ENCODE assay signal across 28 cellular contexts in the genomic region with DNA sequence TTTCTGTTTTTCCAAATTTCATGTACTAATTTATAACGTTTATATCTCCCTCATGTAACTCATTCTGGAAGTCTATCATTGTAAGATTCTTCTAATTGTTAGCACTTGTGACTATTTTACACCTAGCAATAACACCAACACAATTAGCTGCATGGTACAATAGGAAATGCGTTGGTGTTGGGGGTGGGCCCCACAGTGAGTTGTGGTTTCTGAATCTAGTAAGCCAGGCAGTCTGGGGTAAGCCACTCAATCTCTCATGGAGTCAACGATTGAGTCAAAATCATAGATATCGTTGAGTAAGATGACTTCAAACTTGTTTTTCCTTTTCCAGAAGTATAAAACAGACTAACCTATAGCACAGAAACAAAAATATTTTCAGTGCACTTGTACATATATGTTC. TPM values are rescaled to one million over a fixed set of nuclear protein-coding genes. Genes with fewer than 3 reads are reported as not detected.
"Had no signal": no experiment of that assay in that cellular context is flagged by ENCODE, and none has a peak within 500 bp of the region (broad histone marks: within the 10 kb centered on the region; RNA-seq: fewer than 3 reads in every experiment).

No MANE protein-coding gene starts in this region.

- ATAC-seq: effector memory CD8-positive, alpha-beta T cell; esophagus mucosa; foreskin keratinocyte; gastrocnemius medialis; gastroesophageal sphincter; heart left ventricle; heart right ventricle had no signal

- H3K36me3 ChIP-seq: colonic mucosa, esophagus muscularis mucosa, esophagus squamous epithelium, gastrocnemius medialis, gastroesophageal sphincter, heart left ventricle, heart right ventricle had no signal

- H3K27me3 Mint-ChIP-seq: dendritic cell treated with granulocyte-macrophage colony-stimulating factor and Interleukin-4, amounts not matched to agents 40 ng/mL and 50 ng/mL, for 4 days; effector memory CD8-positive, alpha-beta T cell had no signal

- H3K4me3 Mint-ChIP-seq: dendritic cell treated with granulocyte-macrophage colony-stimulating factor and Interleukin-4, amounts not matched to agents 40 ng/mL and 50 ng/mL, for 4 days; effector memory CD8-positive, alpha-beta T cell; endodermal cell had no signal

- H3K4me1 ChIP-seq: colonic mucosa, esophagus muscularis mucosa, esophagus squamous epithelium, foreskin keratinocyte, gastrocnemius medialis, gastroesophageal sphincter, heart left ventricle, heart right ventricle had no signal

- H2AFZ ChIP-seq: hepatocyte had no signal

- H3K9me3 Mint-ChIP-seq: dendritic cell treated with granulocyte-macrophage colony-stimulating factor and Interleukin-4, amounts not matched to agents 40 ng/mL and 50 ng/mL, for 4 days had no signal

- H3K9me3 ChIP-seq: colonic mucosa, esophagus muscularis mucosa, esophagus squamous epithelium, gastrocnemius medialis, gastroesophageal sphincter, heart left ventricle, heart right ventricle had no signal

- DNase-seq: colonic mucosa; cortex of kidney; dermis blood vessel endothelial cell; dorsolateral prefrontal cortex; effector CD4-positive, alpha-beta T cell; effector CD8-positive, alpha-beta T cell; effector memory CD4-positive, alpha-beta T cell; effector memory CD8-positive, alpha-beta T cell; endodermal cell; erythroblast; esophagus squamous epithelium; foreskin fibroblast; foreskin keratinocyte; foreskin melanocyte; gastrocnemius medialis; glutamatergic neuron; head of caudate nucleus; heart left ventricle; heart right ventricle had no signal

- H3K4me1 Mint-ChIP-seq: endodermal cell had no signal

- H3K79me2 ChIP-seq: hepatocyte had no signal

- H3K27me3 ChIP-seq: colonic mucosa, esophagus squamous epithelium, foreskin keratinocyte, gastrocnemius medialis, hepatocyte had no signal

- H3K4me2 ChIP-seq: hepatocyte had no signal

- H3K27ac Mint-ChIP-seq: dendritic cell treated with granulocyte-macrophage colony-stimulating factor and Interleukin-4, amounts not matched to agents 40 ng/mL and 50 ng/mL, for 4 days; effector memory CD8-positive, alpha-beta T cell; endodermal cell had no signal

- H3K4me3 ChIP-seq: colonic mucosa, coronary artery, dorsolateral prefrontal cortex, esophagus muscularis mucosa, esophagus squamous epithelium, gastrocnemius medialis, gastroesophageal sphincter, heart left ventricle, heart right ventricle, hepatocyte had no signal

- H3K27ac ChIP-seq: colonic mucosa, coronary artery, dorsolateral prefrontal cortex, epithelial cell of prostate, esophagus muscularis mucosa, esophagus squamous epithelium, foreskin keratinocyte, gastrocnemius medialis, gastroesophageal sphincter, heart left ventricle, heart right ventricle, hepatocyte had no signal

RNA-seq across cellular contexts. Expression of gene IRX1, which starts 30.0 kb away (rescaled TPM):
- polyA plus RNA-seq: endothelial cell of umbilical vein, fibroblast of lung had no signal
